Comparison of ENCODE assay signal across 1 cellular context in genomic region chr10:86521620-86522384, GRCh38.
A peak's percentile ranks its signal among the peaks of the same experiment; 100 is the strongest.
TF ChIP-seq lines count a peak whose summit lies in the region.

Gene WAPL (minus strand): TSS chr10:86521792. CDS start chr10:86518069, 3,723 bp downstream.

TF ChIP-seq in HepG2, 621 proteins besides CTCF, POLR2A, EP300 and RAD21 (continued from another document and continues in another):
- TF ChIP-seq ZNF343 (CRISPR knock-in tag; IDR thresholded peaks at IDR 0.05), result no peak
- no peak; the same call in 1 of the 2 replicates for TF ChIP-seq ZNF501 (CRISPR knock-in tag; IDR thresholded peaks at IDR 0.05)
- peak; percentile 97 for TF ChIP-seq ZNF430 (CRISPR knock-in tag; IDR thresholded peaks at IDR 0.05)
- no peak; the same call in 1 of the 2 replicates for TF ChIP-seq ZNF138 (CRISPR knock-in tag; IDR thresholded peaks at IDR 0.05; ENCODE audit: low read depth)
- peak; percentile 92 for TF ChIP-seq NFYB (CRISPR knock-in tag; IDR thresholded peaks at IDR 0.05)
- TF ChIP-seq FOXM1 (CRISPR knock-in tag; IDR thresholded peaks at IDR 0.05), result no peak
- no peak for TF ChIP-seq HIC2 (CRISPR knock-in tag; IDR thresholded peaks at IDR 0.05; ENCODE audit: low read depth)
- peak; percentile 32; the same call in 1 of the 2 replicates for TF ChIP-seq POGZ (CRISPR knock-in tag; IDR thresholded peaks at IDR 0.05)
- peak; percentile 54; the same call in 1 of the 2 replicates for TF ChIP-seq DR1 (CRISPR knock-in tag; IDR thresholded peaks at IDR 0.05)
- no peak; the same call in 1 of the 2 replicates for TF ChIP-seq ARHGAP35 (CRISPR knock-in tag; IDR thresholded peaks at IDR 0.05; ENCODE audit: borderline replicate concordance)
- peak; percentile 90 for TF ChIP-seq NRL (CRISPR knock-in tag; IDR thresholded peaks at IDR 0.05; ENCODE audit: borderline replicate concordance)
- TF ChIP-seq ZFY (CRISPR knock-in tag; IDR thresholded peaks at IDR 0.05), result peak; percentile 99
- TF ChIP-seq ZKSCAN8 (CRISPR knock-in tag; IDR thresholded peaks at IDR 0.05; ENCODE audit: borderline replicate concordance), result no peak
- TF ChIP-seq TAF1 (CRISPR knock-in tag; IDR thresholded peaks at IDR 0.05), result peak; percentile 71
- TF ChIP-seq ZBTB39 (CRISPR knock-in tag; IDR thresholded peaks at IDR 0.05), result 0 out of 2 replicates have a peak, but pooled peaks have one; percentile 74
- TF ChIP-seq ZMYM4 (CRISPR knock-in tag; IDR thresholded peaks at IDR 0.05), result peak; percentile 68
- no peak for TF ChIP-seq AGO1 (IDR thresholded peaks at IDR 0.05; ENCODE audit: low read depth, low read length, poor library complexity, severe bottlenecking)
- no peak for TF ChIP-seq CEBPZ (IDR thresholded peaks at IDR 0.05; ENCODE audit: low read length)
- TF ChIP-seq MYC (CRISPR knock-in tag; IDR thresholded peaks at IDR 0.05; ENCODE audit: borderline replicate concordance), result peak; percentile 90
- TF ChIP-seq ZNF251 (CRISPR knock-in tag; IDR thresholded peaks at IDR 0.05), result no peak
- no peak for TF ChIP-seq HMGA1 (CRISPR knock-in tag; conservative IDR thresholded peaks at IDR 0.05)
- TF ChIP-seq ZNF772 (CRISPR knock-in tag; IDR thresholded peaks at IDR 0.05), result peak; percentile 89
- no peak for TF ChIP-seq MLXIP (CRISPR knock-in tag; IDR thresholded peaks at IDR 0.05; ENCODE audit: borderline replicate concordance)
- TF ChIP-seq ZBED4 (CRISPR knock-in tag; IDR thresholded peaks at IDR 0.05; ENCODE audit: borderline replicate concordance), result peak; percentile 27; the same call in 1 of the 2 replicates
- TF ChIP-seq ZNF512 (CRISPR knock-in tag; IDR thresholded peaks at IDR 0.05), result no peak
- TF ChIP-seq ZBTB37 (CRISPR knock-in tag; IDR thresholded peaks at IDR 0.05), result no peak
- no peak for TF ChIP-seq ZBTB49 (CRISPR knock-in tag; IDR thresholded peaks at IDR 0.05; ENCODE audit: borderline replicate concordance)
- TF ChIP-seq ZNF703 (CRISPR knock-in tag; IDR thresholded peaks at IDR 0.05; ENCODE audit: borderline replicate concordance), result peak; percentile 86; the same call in 1 of the 2 replicates
- no peak for TF ChIP-seq PRMT3 (CRISPR knock-in tag; IDR thresholded peaks at IDR 0.05; ENCODE audit: borderline replicate concordance, low read depth)
- TF ChIP-seq RFX1 (IDR thresholded peaks at IDR 0.05), result no peak
- TF ChIP-seq JUN (CRISPR knock-in tag; IDR thresholded peaks at IDR 0.05), result no peak
- peak; percentile 19; the same call in 1 of the 2 replicates for TF ChIP-seq ZNF629 (CRISPR knock-in tag; conservative IDR thresholded peaks at IDR 0.05)
- TF ChIP-seq ZNF691 (CRISPR knock-in tag; IDR thresholded peaks at IDR 0.05; ENCODE audit: borderline replicate concordance, low read depth), result no peak
- no peak for TF ChIP-seq MLX (CRISPR knock-in tag; IDR thresholded peaks at IDR 0.05)
- TF ChIP-seq GPN1 (CRISPR knock-in tag; IDR thresholded peaks at IDR 0.05; ENCODE audit: borderline replicate concordance), result no peak
